ENCODE assay signal across 1 cellular context in the genomic region with DNA sequence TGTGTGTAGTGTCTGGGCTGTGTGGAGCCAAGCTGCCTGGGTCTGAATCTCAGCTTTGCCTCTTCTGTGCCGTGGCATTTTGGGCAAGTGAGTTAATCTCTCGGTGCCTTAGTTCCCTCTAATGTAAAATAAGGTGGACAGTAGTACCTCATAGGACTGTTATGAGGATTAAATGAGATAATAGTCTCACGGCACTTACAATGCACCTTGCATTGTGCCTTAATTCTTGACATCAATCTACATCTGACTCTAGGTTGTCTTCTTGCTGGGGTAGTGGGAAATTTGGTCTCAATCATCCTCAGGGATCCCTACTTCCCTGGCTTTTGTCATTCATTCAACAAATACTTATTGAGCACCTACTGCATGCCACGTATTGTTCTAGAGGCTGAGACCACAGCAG.
TF ChIP-seq lines count a peak whose summit lies in the region.

No MANE protein-coding gene starts in this region.

TF ChIP-seq in neural cell, 6 proteins besides CTCF, POLR2A, EP300 and RAD21 (continued from another document):
- TF ChIP-seq, protein P1, sequence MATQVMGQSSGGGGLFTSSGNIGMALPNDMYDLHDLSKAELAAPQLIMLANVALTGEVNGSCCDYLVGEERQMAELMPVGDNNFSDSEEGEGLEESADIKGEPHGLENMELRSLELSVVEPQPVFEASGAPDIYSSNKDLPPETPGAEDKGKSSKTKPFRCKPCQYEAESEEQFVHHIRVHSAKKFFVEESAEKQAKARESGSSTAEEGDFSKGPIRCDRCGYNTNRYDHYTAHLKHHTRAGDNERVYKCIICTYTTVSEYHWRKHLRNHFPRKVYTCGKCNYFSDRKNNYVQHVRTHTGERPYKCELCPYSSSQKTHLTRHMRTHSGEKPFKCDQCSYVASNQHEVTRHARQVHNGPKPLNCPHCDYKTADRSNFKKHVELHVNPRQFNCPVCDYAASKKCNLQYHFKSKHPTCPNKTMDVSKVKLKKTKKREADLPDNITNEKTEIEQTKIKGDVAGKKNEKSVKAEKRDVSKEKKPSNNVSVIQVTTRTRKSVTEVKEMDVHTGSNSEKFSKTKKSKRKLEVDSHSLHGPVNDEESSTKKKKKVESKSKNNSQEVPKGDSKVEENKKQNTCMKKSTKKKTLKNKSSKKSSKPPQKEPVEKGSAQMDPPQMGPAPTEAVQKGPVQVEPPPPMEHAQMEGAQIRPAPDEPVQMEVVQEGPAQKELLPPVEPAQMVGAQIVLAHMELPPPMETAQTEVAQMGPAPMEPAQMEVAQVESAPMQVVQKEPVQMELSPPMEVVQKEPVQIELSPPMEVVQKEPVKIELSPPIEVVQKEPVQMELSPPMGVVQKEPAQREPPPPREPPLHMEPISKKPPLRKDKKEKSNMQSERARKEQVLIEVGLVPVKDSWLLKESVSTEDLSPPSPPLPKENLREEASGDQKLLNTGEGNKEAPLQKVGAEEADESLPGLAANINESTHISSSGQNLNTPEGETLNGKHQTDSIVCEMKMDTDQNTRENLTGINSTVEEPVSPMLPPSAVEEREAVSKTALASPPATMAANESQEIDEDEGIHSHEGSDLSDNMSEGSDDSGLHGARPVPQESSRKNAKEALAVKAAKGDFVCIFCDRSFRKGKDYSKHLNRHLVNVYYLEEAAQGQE (IDR thresholded peaks at IDR 0.05; ENCODE audit: borderline replicate concordance) = no peak
- TF ChIP-seq TAF1 (IDR thresholded peaks at IDR 0.05; ENCODE audit: low read depth) (no peak), POLR2AphosphoS5 (IDR thresholded peaks at IDR 0.05) (no peak), EZH2 (IDR thresholded peaks at IDR 0.05; ENCODE audit: borderline replicate concordance, insufficient read depth, low read length, poor library complexity, severe bottlenecking) (no peak), MXI1 (conservative IDR thresholded peaks at IDR 0.05; ENCODE audit: poor library complexity, severe bottlenecking) (no peak)
TF ChIP-seq in neural cell: peak in this region for 0.
